ENCODE assay signal across 8 cellular contexts in the genomic region with DNA sequence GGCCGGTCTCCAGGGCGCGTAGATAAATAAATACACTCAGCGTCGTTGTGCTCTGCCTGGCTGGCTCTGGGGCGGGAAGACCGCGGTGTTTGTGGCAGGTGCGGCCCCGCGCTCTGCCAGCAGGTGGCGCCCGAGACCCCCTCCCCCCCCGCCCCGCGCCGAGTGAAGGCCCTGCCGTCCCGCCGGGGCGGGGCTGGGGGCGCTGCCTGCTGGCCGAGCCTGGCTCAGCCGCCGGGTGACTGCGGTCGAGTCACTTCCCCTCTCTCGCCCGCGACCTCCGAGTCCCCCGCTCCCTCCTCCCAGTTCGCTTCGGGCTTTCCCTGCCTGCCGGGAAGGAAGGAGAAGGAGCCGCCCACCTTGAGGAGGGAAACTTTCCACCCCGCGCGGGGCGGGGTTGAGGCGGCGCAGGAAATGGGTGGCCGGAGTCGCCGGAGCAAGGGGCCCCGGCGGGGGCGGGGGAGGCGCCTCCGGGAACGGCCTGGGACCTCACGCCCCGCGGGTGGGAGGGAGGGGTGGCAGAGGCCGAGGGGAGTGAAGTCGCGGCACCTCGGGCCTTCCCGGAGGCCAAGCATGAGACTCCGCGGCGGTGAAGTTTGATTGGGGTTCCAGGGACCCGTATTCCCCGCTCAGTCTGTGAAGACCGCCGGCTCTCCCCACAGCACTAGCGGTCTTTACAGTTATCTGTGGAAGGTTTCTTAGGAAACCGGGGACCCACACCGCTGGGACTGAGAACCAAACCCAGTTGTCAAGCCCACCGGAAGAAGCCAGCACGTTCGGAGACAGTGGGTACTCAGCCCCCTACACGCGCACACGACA.
A peak's percentile ranks its signal among the peaks of the same experiment; 100 is the strongest.
DNase-seq lines count a peak whose midpoint lies in the region; ATAC-seq and TF ChIP-seq lines count a peak whose summit lies in the region.

No MANE protein-coding gene starts in this region.

- ATAC-seq in GM18867 (IDR thresholded peaks at IDR 0.05; ENCODE audit: unreplicated experiment) (peak; percentile 33), HG03439 (IDR thresholded peaks at IDR 0.05; ENCODE audit: unreplicated experiment) (peak; percentile 27)

- peak overlapping the region; percentile 74 for H3K9ac ChIP-seq in OCI-LY3 (ENCODE audit: low read length)
- peak overlapping the region; percentile 66 to 85 for H3K9ac ChIP-seq in mucosa of rectum (ENCODE audit: low read depth in 1 of 2, low read length in 2 of 2)

- H4K20me1 ChIP-seq in OCI-LY3 (ENCODE audit: insufficient read depth, low read length), result peaks cover 13% of the 10 kb centered on the region

- peak overlapping the region; percentile 82 for H3K4me3 ChIP-seq in OCI-LY3 (ENCODE audit: low read length)
- peak overlapping the region; percentile 93 for H3K4me3 ChIP-seq in epithelial cell of esophagus (ENCODE audit: low read length)
- H3K4me3 ChIP-seq in mucosa of rectum (ENCODE audit: low read length in 2 of 2), result peak overlapping the region; percentile 72 to 82

- H3K9me3 ChIP-seq in OCI-LY3 (ENCODE audit: insufficient read depth, low read length) (no peaks in the 10 kb centered on the region), mucosa of rectum (ENCODE audit: control insufficient read depth in 2 of 2, low read length in 2 of 2) (no peaks in the 10 kb centered on the region)

- no peak overlapping the region for H2AFZ ChIP-seq in OCI-LY3 (ENCODE audit: low read depth, low read length)

- H3K27me3 ChIP-seq in OCI-LY3 (ENCODE audit: low read depth, low read length) (no peaks in the 10 kb centered on the region), mucosa of rectum (ENCODE audit: control insufficient read depth in 2 of 2, insufficient read depth in 2 of 2, low read length in 2 of 2) (no peaks in the 10 kb centered on the region)

- DNase-seq in AG08395 (ENCODE audit: low spot score) (peak; percentile 95), activated T-cell treated with anti-CD3 and anti-CD28 coated beads for 24 hours (ENCODE audit: low read depth) (peak; percentile 88), epithelial cell of esophagus (ENCODE audit: low read depth) (peak; percentile 82)
- DNase-seq in stimulated activated CD8-positive, alpha-beta memory T cell treated with anti-CD3 and anti-CD28 coated beads, Interleukin-4, amount 100 ng/mL, for 24 hours (ENCODE audit: low read depth), result peak; percentile 87

- peaks cover 51% of the 10 kb centered on the region for H3K4me1 ChIP-seq in OCI-LY3 (ENCODE audit: low read length)
- peaks cover 65 to 72% of the 10 kb centered on the region in 2 donors for H3K4me1 ChIP-seq in mucosa of rectum (ENCODE audit: control insufficient read depth in 2 of 2, insufficient read depth in 2 of 2, low read length in 2 of 2)

- H3K4me2 ChIP-seq in OCI-LY3 (ENCODE audit: low read length), result peak overlapping the region; percentile 98

- peak overlapping the region; percentile 81 for H3K27ac ChIP-seq in OCI-LY3 (ENCODE audit: low read length)
- peak overlapping the region; percentile 90 to 93 for H3K27ac ChIP-seq in mucosa of rectum (ENCODE audit: low read depth in 2 of 2, low read length in 2 of 2)

- H3K79me2 ChIP-seq in OCI-LY3 (ENCODE audit: low read length), result peaks cover 46% of the 10 kb centered on the region

- TF ChIP-seq CTCF in OCI-LY3 (IDR thresholded peaks at IDR 0.05; ENCODE audit: low read depth, low read length) (peak; percentile 60), epithelial cell of esophagus (IDR thresholded peaks at IDR 0.05; ENCODE audit: insufficient read depth, low read depth, low read length, missing control alignments) (peak; percentile 52)

- H3K36me3 ChIP-seq in OCI-LY3 (replicated peaks; ENCODE audit: low read depth, low read length) (no peaks in the 10 kb centered on the region), mucosa of rectum (ENCODE audit: control insufficient read depth in 2 of 2, insufficient read depth in 2 of 2, low read length in 2 of 2) (peaks cover 0 to 4% of the 10 kb centered on the region in 2 donors)

Comparison
In these comparisons a context has a peak if more than half of its experiments do, and no peak if none do; other contexts are left out.
1. Peak in every context shown above with its lines: DNase-seq, ATAC-seq, H3K4me3 ChIP-seq and H3K27ac ChIP-seq.